17 cellular contexts compared by ENCODE assay signal in the genomic region with DNA sequence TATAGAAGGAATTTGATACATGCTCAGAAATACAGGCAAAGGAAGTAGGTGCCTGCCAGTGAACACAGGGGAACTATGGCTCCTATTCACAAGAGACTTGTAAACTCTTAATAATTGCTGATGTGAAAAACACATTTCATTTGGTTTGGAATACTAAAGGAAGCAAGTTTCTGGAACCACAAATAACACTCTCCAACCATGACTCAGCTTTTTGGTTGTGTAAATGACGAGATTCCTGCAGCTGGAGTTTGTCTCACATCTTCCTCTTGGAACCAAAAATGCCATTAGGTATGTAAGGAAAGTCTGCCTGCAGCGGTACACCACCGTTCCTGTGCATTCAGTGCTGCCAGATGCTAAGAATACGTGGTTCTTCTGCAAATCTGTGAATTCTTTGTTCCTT. TPM values are rescaled to one million over a fixed set of nuclear protein-coding genes. Genes with fewer than 3 reads are reported as not detected.
"Had no signal": no experiment of that assay in that cellular context is flagged by ENCODE, and none has a peak within 500 bp of the region (broad histone marks: within the 10 kb centered on the region; RNA-seq: fewer than 3 reads in every experiment).

No MANE protein-coding gene starts in this region.

- ATAC-seq: activated T-cell treated with anti-CD3 and anti-CD28 coated beads, Interleukin-2, amount 50 U/mL, for 4 hours; effector memory CD8-positive, alpha-beta T cell; lower lobe of right lung; T-helper 17 cell had no signal

- DNase-seq: activated CD4-positive, CD25-positive, alpha-beta regulatory T cell; activated gamma-delta T cell; activated naive CD8-positive, alpha-beta T cell treated with anti-CD3 and anti-CD28 coated beads for 36 hours; activated T-cell treated with anti-CD3 and anti-CD28 coated beads, Interleukin-2, amount 50 U/mL, for 4 hours; brain microvascular endothelial cell; effector memory CD8-positive, alpha-beta T cell; glutamatergic neuron; immature natural killer cell; lower lobe of right lung; midbrain; naive B cell; small intestine; T-helper 17 cell had no signal

- H3K27me3 ChIP-seq: brain microvascular endothelial cell, neutrophil, tibial nerve had no signal

- H3K27ac ChIP-seq: brain microvascular endothelial cell, epithelial cell of prostate, lower lobe of right lung, neutrophil, tibial nerve had no signal

- H3K36me3 ChIP-seq: brain microvascular endothelial cell, lower lobe of right lung, neutrophil, tibial nerve had no signal

- H3K9me3 ChIP-seq: lower lobe of right lung, neutrophil had no signal

- H3K4me1 ChIP-seq: lower lobe of right lung, tibial nerve had no signal

- H3K4me3 ChIP-seq: lower lobe of right lung, tibial nerve had no signal

- FAIRE-seq: small intestine, TTC549 had no signal

RNA-seq across cellular contexts. Expression of gene OR11H6, which starts 4.5 kb away (rescaled TPM):
- total RNA-seq: activated naive CD8-positive, alpha-beta T cell treated with anti-CD3 and anti-CD28 coated beads for 36 hours; activated T-cell treated with anti-CD3 and anti-CD28 coated beads, Interleukin-2, amount 50 U/mL, for 4 hours; lower lobe of right lung; T-helper 17 cell; tibial nerve had no signal
- polyA plus RNA-seq: immature natural killer cell, small intestine had no signal

RNA-seq across cellular contexts. Expression of gene OR11H7, which starts 9.7 kb away (rescaled TPM):
- total RNA-seq: activated naive CD8-positive, alpha-beta T cell treated with anti-CD3 and anti-CD28 coated beads for 36 hours; activated T-cell treated with anti-CD3 and anti-CD28 coated beads, Interleukin-2, amount 50 U/mL, for 4 hours; lower lobe of right lung; T-helper 17 cell; tibial nerve had no signal
- polyA plus RNA-seq: immature natural killer cell, small intestine had no signal

RNA-seq across cellular contexts. Expression of gene OR11H4, which starts 20.1 kb away (rescaled TPM):
- total RNA-seq: activated naive CD8-positive, alpha-beta T cell treated with anti-CD3 and anti-CD28 coated beads for 36 hours; activated T-cell treated with anti-CD3 and anti-CD28 coated beads, Interleukin-2, amount 50 U/mL, for 4 hours; lower lobe of right lung; T-helper 17 cell; tibial nerve had no signal
- polyA plus RNA-seq: immature natural killer cell, small intestine had no signal

RNA-seq across cellular contexts. Expression of gene OR11G2, which starts 28.3 kb away (rescaled TPM):
- total RNA-seq: activated naive CD8-positive, alpha-beta T cell treated with anti-CD3 and anti-CD28 coated beads for 36 hours; activated T-cell treated with anti-CD3 and anti-CD28 coated beads, Interleukin-2, amount 50 U/mL, for 4 hours; lower lobe of right lung; T-helper 17 cell; tibial nerve had no signal
- polyA plus RNA-seq: immature natural killer cell, small intestine had no signal
